Comparison of ENCODE assay signal across 8 cellular contexts in the genomic region with DNA sequence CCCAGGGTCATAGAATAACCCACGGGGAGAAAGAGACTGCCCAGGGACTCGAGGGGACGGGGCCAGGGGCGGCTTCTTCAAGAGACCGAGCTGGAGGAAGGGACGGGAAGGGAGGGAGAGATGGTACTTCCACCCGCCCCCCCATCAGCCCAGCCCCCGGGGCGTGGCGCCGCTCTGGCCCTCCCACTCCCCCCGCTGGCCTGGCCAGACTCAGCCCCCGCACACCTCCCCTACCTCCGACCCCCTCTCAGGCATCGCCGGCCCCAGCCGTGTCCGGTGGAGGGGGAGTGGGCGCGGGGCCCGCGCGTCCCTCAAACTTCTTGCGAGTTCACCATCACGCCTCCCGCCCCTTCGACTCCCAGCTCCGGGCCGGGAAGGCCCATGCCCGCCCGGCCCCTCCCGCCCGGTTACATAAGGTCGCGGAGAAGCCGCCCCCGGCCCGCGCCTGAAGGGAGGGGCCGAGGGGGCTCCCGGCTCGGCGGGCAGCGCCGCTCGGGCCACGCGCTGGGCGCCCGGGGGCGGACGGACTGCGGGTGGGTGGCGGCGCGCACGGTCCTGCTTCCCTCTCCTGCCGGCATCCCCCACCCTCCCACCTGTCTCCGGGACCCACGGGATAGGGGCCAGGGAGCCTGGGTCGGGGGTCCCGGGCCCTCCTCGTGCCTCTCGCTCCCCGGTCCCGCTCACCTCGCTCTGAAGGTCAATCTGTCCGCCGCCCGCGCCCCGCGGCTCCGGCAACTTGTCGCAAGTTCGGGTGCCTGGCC. TPM values are rescaled to one million over a fixed set of nuclear protein-coding genes. Genes with fewer than 3 reads are reported as not detected.
A peak's percentile ranks its signal among the peaks of the same experiment; 100 is the strongest.
DNase-seq lines count a peak whose midpoint lies in the region; ATAC-seq and TF ChIP-seq lines count a peak whose summit lies in the region.

No MANE protein-coding gene starts in this region.

- ATAC-seq in GM19328 (IDR thresholded peaks at IDR 0.05; ENCODE audit: unreplicated experiment) (peak; percentile 15), HG03571 (IDR thresholded peaks at IDR 0.05; ENCODE audit: unreplicated experiment) (peak; percentile 15)

- H3K4me1 ChIP-seq in esophagus squamous epithelium (peaks cover 22 to 57% (median 26%) of the 10 kb centered on the region in 3 donors), muscle layer of duodenum (ENCODE audit: control insufficient read depth in 1 of 2, insufficient read depth in 2 of 2, low read length in 2 of 2) (peaks cover 10 to 40% of the 10 kb centered on the region in 2 donors)

- intact Hi-C loops in activated T-helper 1 cell treated with anti-CD3 and anti-CD28 coated beads, Interleukin-12 subunit alpha, Interleukin-12 subunit beta, Interleukin-2, Interleukin-4 antibody, amounts not matched to agents 30 ng/mL and 10 ng/mL and 1 ng/mL, durations not matched to agents 14 hours and 24 hours and 36 hours (cut with micrococcal nuclease), result loop anchor here (1.0 to 10.0 kb wide), 12 partner anchors 28 to 1900 kb away; a partner anchor contains a TSS
- intact Hi-C loops in esophagus squamous epithelium (cut with DNase I), result no loop called here

- TF ChIP-seq CTCF in C4-2B (conservative IDR thresholded peaks at IDR 0.05), result no peak
- no peak for TF ChIP-seq CTCF in esophagus squamous epithelium (IDR thresholded peaks at IDR 0.05)

- H3K4me3 Mint-ChIP-seq in activated T-helper 1 cell treated with anti-CD3 and anti-CD28 coated beads, Interleukin-12 subunit alpha, Interleukin-12 subunit beta, Interleukin-2, Interleukin-4 antibody, amounts not matched to agents 30 ng/mL and 10 ng/mL and 1 ng/mL, durations not matched to agents 14 hours and 24 hours and 36 hours, result peak overlapping the region; percentile 72

- peak overlapping the region; percentile 80 to 93 (median 90) for H3K4me3 ChIP-seq in esophagus squamous epithelium
- peak overlapping the region; percentile 73 to 74 for H3K4me3 ChIP-seq in muscle layer of duodenum (ENCODE audit: low read depth in 1 of 2, low read length in 2 of 2)

- no peaks in the 10 kb centered on the region for H3K9me3 ChIP-seq in esophagus squamous epithelium
- H3K9me3 ChIP-seq in muscle layer of duodenum (ENCODE audit: control insufficient read depth in 1 of 2, low read length in 2 of 2), result no peaks in the 10 kb centered on the region

- TF ChIP-seq POLR2A in esophagus squamous epithelium (IDR thresholded peaks at IDR 0.05), result no peak

- H3K27me3 Mint-ChIP-seq in activated T-helper 1 cell treated with anti-CD3 and anti-CD28 coated beads, Interleukin-12 subunit alpha, Interleukin-12 subunit beta, Interleukin-2, Interleukin-4 antibody, amounts not matched to agents 30 ng/mL and 10 ng/mL and 1 ng/mL, durations not matched to agents 14 hours and 24 hours and 36 hours (ENCODE audit: insufficient read depth), result no peaks in the 10 kb centered on the region

- H3K27ac Mint-ChIP-seq in activated T-helper 1 cell treated with anti-CD3 and anti-CD28 coated beads, Interleukin-12 subunit alpha, Interleukin-12 subunit beta, Interleukin-2, Interleukin-4 antibody, amounts not matched to agents 30 ng/mL and 10 ng/mL and 1 ng/mL, durations not matched to agents 14 hours and 24 hours and 36 hours, result no peak overlapping the region

- H3K27me3 ChIP-seq in esophagus squamous epithelium (no peaks in the 10 kb centered on the region), muscle layer of duodenum (ENCODE audit: low read depth, low read length) (no peaks in the 10 kb centered on the region)

- DNase-seq in OCI-M2 (lab: John Stamatoyannopoulos, UW; ENCODE audit: unreplicated experiment) (peak; percentile 11), esophagus squamous epithelium (lab: John Stamatoyannopoulos, UW) (peak; percentile 67)
- DNase-seq in activated T-helper 1 cell treated with anti-CD3 and anti-CD28 coated beads, Interleukin-12 subunit alpha, Interleukin-12 subunit beta, Interleukin-2, Interleukin-4 antibody, amounts not matched to agents 30 ng/mL and 10 ng/mL and 1 ng/mL, durations not matched to agents 14 hours and 24 hours and 36 hours (ENCODE audit: low spot score), result peak; percentile 67
- DNase-seq in stimulated activated CD8-positive, alpha-beta memory T cell treated with anti-CD3 and anti-CD28 coated beads, Interleukin-7, amount 100 ng/mL, for 24 hours (ENCODE audit: low read depth), result peak; percentile 30

- H3K36me3 ChIP-seq in esophagus squamous epithelium (no peaks in the 10 kb centered on the region), muscle layer of duodenum (ENCODE audit: control insufficient read depth in 1 of 2, insufficient read depth in 2 of 2, low read length in 2 of 2) (no peaks in the 10 kb centered on the region)

- H3K9me3 Mint-ChIP-seq in activated T-helper 1 cell treated with anti-CD3 and anti-CD28 coated beads, Interleukin-12 subunit alpha, Interleukin-12 subunit beta, Interleukin-2, Interleukin-4 antibody, amounts not matched to agents 30 ng/mL and 10 ng/mL and 1 ng/mL, durations not matched to agents 14 hours and 24 hours and 36 hours, result no peaks in the 10 kb centered on the region

- H3K27ac ChIP-seq in C4-2B, result peak overlapping the region; percentile 78
- H3K27ac ChIP-seq in esophagus squamous epithelium, result peak overlapping the region; percentile 94 to 99 (median 96)
- no peak overlapping the region for H3K27ac ChIP-seq in muscle layer of duodenum (ENCODE audit: low read length)

- whole genome bisulfite sequencing in esophagus squamous epithelium, 2 donors, result 0% methylated on average over 4 to 6 of the region's 76 CpGs

- H3K36me3 Mint-ChIP-seq in activated T-helper 1 cell treated with anti-CD3 and anti-CD28 coated beads, Interleukin-12 subunit alpha, Interleukin-12 subunit beta, Interleukin-2, Interleukin-4 antibody, amounts not matched to agents 30 ng/mL and 10 ng/mL and 1 ng/mL, durations not matched to agents 14 hours and 24 hours and 36 hours (ENCODE audit: low read depth), result no peaks in the 10 kb centered on the region

- H3K4me1 Mint-ChIP-seq in activated T-helper 1 cell treated with anti-CD3 and anti-CD28 coated beads, Interleukin-12 subunit alpha, Interleukin-12 subunit beta, Interleukin-2, Interleukin-4 antibody, amounts not matched to agents 30 ng/mL and 10 ng/mL and 1 ng/mL, durations not matched to agents 14 hours and 24 hours and 36 hours (ENCODE audit: low read depth), result peaks cover 31% of the 10 kb centered on the region

RNA-seq across cellular contexts. Expression of a gene that starts 0.6 kb away (rescaled TPM):
- total RNA-seq in activated T-helper 1 cell treated with anti-CD3 and anti-CD28 coated beads, Interleukin-12 subunit alpha, Interleukin-12 subunit beta, Interleukin-2, Interleukin-4 antibody, amounts not matched to agents 30 ng/mL and 10 ng/mL and 1 ng/mL, durations not matched to agents 14 hours and 24 hours and 36 hours, result 15.6 and 17.2 TPM in 2 replicates
- total RNA-seq in esophagus squamous epithelium, result 10 to 100 TPM in 3 of 4 donors, 1 to 10 TPM in 1; 7.0 to 17.5 (median 13.4) TPM

RNA-seq across cellular contexts. Expression of a gene that starts 12.4 kb away (rescaled TPM):
- total RNA-seq in activated T-helper 1 cell treated with anti-CD3 and anti-CD28 coated beads, Interleukin-12 subunit alpha, Interleukin-12 subunit beta, Interleukin-2, Interleukin-4 antibody, amounts not matched to agents 30 ng/mL and 10 ng/mL and 1 ng/mL, durations not matched to agents 14 hours and 24 hours and 36 hours, result 0.60 TPM in 1 of 2 replicates, not detected in the other
- total RNA-seq in esophagus squamous epithelium, result under 1 TPM in 1 of 4 donors, not detected in 3; 0.95 TPM

RNA-seq across cellular contexts. Expression of a gene that starts 44.9 kb away (rescaled TPM):
- total RNA-seq in activated T-helper 1 cell treated with anti-CD3 and anti-CD28 coated beads, Interleukin-12 subunit alpha, Interleukin-12 subunit beta, Interleukin-2, Interleukin-4 antibody, amounts not matched to agents 30 ng/mL and 10 ng/mL and 1 ng/mL, durations not matched to agents 14 hours and 24 hours and 36 hours, result 5.2 and 5.3 TPM in 2 replicates
- 1 to 10 TPM in 2 of 4 donors, under 1 TPM in 2; 0.31 to 5.5 (median 1.5) TPM for total RNA-seq in esophagus squamous epithelium

RNA-seq across cellular contexts. Expression of a gene that starts 45.7 kb away (rescaled TPM):
- not detected in 2 replicates for total RNA-seq in activated T-helper 1 cell treated with anti-CD3 and anti-CD28 coated beads, Interleukin-12 subunit alpha, Interleukin-12 subunit beta, Interleukin-2, Interleukin-4 antibody, amounts not matched to agents 30 ng/mL and 10 ng/mL and 1 ng/mL, durations not matched to agents 14 hours and 24 hours and 36 hours
- total RNA-seq in esophagus squamous epithelium, result 10 to 100 TPM in 3 of 4 donors, 1 to 10 TPM in 1; 5.1 to 11.4 (median 10.8) TPM

RNA-seq across cellular contexts. Expression of a gene that starts 52.6 kb away (rescaled TPM):
- total RNA-seq in activated T-helper 1 cell treated with anti-CD3 and anti-CD28 coated beads, Interleukin-12 subunit alpha, Interleukin-12 subunit beta, Interleukin-2, Interleukin-4 antibody, amounts not matched to agents 30 ng/mL and 10 ng/mL and 1 ng/mL, durations not matched to agents 14 hours and 24 hours and 36 hours, result 334 and 338 TPM in 2 replicates
- total RNA-seq in esophagus squamous epithelium, result 100 to 1,000 TPM; 116 to 182 (median 150) TPM

Comparison
In these comparisons a context has a peak if more than half of its experiments do, and no peak if none do; other contexts are left out.
1. DNase-seq: peak in every context shown above with its lines; median percentile 67 in activated T-helper 1 cell treated with anti-CD3 and anti-CD28 coated beads, Interleukin-12 subunit alpha, Interleukin-12 subunit beta, Interleukin-2, Interleukin-4 antibody, amounts not matched to agents 30 ng/mL and 10 ng/mL and 1 ng/mL, durations not matched to agents 14 hours and 24 hours and 36 hours; 67 in esophagus squamous epithelium; 30 in stimulated activated CD8-positive, alpha-beta memory T cell treated with anti-CD3 and anti-CD28 coated beads, Interleukin-7, amount 100 ng/mL, for 24 hours; 11 in OCI-M2.